In the genomic region with DNA sequence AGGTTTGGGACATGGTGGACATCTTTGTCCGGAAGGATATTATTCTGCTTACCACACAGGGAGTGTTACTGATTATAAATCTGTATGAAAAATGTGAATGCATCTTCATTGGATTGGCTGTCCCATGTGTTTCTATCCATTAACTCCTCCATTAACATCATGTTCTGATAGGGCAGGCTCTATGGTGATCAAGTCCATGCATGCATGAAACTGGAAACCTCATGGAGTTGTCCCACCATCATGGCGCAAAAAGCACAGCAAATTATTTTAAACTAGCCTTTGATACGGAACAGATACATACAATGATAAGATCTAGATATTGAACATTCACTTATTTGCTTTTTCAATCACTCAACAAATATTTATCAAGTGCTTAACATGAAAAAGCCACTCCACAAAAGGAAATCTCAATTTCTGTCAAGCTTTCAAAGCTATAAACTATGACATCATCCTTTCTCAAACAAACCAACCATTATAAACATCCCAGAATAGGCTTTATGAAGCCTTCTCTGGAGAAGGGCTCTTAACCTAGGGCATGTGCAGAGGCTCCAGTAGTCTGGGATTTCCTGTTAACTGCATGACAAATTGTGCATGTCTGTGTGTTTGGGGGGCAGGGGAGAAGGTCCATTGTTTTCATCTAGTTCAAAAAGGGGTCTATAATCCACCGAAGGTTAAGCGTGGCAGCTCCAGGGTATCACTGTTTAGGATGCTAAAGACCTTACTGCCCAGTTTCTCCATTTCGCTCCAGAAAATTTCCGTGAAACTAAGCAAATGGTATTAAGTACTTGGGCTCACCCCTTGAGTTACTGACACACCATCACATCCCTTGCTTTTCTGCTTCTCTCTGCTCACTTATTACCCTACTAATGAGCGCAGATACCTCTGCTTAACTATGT, we compare ENCODE assay signal across 18 cellular contexts. TPM values are rescaled to one million over a fixed set of nuclear protein-coding genes. Genes with fewer than 3 reads are reported as not detected.
DNase-seq lines count a peak whose midpoint lies in the region; ATAC-seq, FAIRE-seq and TF ChIP-seq lines count a peak whose summit lies in the region.
"Had no signal": no experiment of that assay in that cellular context is flagged by ENCODE, and none has a peak within 500 bp of the region (broad histone marks: within the 10 kb centered on the region; RNA-seq: fewer than 3 reads in every experiment).

No MANE protein-coding gene starts in this region.

- H3K27ac Mint-ChIP-seq in naive thymus-derived CD8-positive, alpha-beta T cell = no peak overlapping the region
- H3K27ac Mint-ChIP-seq: activated T-helper 2 cell treated with anti-CD3 and anti-CD28 coated beads, Interferon-gamma antibody, Interleukin-2, Interleukin-4, amounts not matched to agents 10 μg/mL and 5 μg/mL and 100 μg/mL, durations not matched to agents 14 hours and 24 hours and 36 hours; dendritic cell treated with granulocyte-macrophage colony-stimulating factor and Interleukin-4, amounts not matched to agents 40 ng/mL and 50 ng/mL, for 4 days had no signal

- TF ChIP-seq EP300 in HepG2 (IDR thresholded peaks at IDR 0.05; ENCODE audit: low read depth in 2 of 2, low read length in 2 of 2) (no peak), HepG2 (CRISPR knock-in tag; IDR thresholded peaks at IDR 0.05; ENCODE audit: borderline replicate concordance) (no peak)

- no peak overlapping the region for H4K12ac ChIP-seq in trophoblast cell (ENCODE audit: low read depth, low read length)

- no peaks in the 10 kb centered on the region for H3K4me1 Mint-ChIP-seq in naive thymus-derived CD8-positive, alpha-beta T cell

- no peak overlapping the region for H2BK5ac ChIP-seq in trophoblast cell (ENCODE audit: low read depth, low read length, poor library complexity)

- no peak overlapping the region for H4K91ac ChIP-seq in trophoblast cell (ENCODE audit: low read depth, low read length)

- no peak overlapping the region for H2BK120ac ChIP-seq in trophoblast cell (ENCODE audit: insufficient read depth, low read length, poor library complexity)

- H3K27me3 ChIP-seq in HepG2 (ENCODE audit: control insufficient read depth in 1 of 2, insufficient read depth in 2 of 2, low read length in 2 of 2) (no peaks in the 10 kb centered on the region), trophoblast cell (ENCODE audit: insufficient read depth, low read length) (no peaks in the 10 kb centered on the region)

- FAIRE-seq in HepG2 (lab: Jason Lieb, UNC) = no peak
- FAIRE-seq: TTC549 had no signal

- CTCF ChIA-PET in HepG2 (lab: Yijun Ruan, JAX; ENCODE audit: low intra/inter-chr PET ratio, low total read pairs) = no interaction called here

- peaks cover 0 to 18% (median 2%) of the 10 kb centered on the region in 5 donors for H3K27me3 Mint-ChIP-seq in naive thymus-derived CD8-positive, alpha-beta T cell
- H3K27me3 Mint-ChIP-seq: dendritic cell treated with granulocyte-macrophage colony-stimulating factor and Interleukin-4, amounts not matched to agents 40 ng/mL and 50 ng/mL, for 4 days had no signal

- no peak for TF ChIP-seq RAD21 in HepG2 (CRISPR knock-in tag; IDR thresholded peaks at IDR 0.05)

- no peak overlapping the region for H2BK12ac ChIP-seq in trophoblast cell (ENCODE audit: low read length)

- H3K79me2 ChIP-seq in HepG2 (ENCODE audit: insufficient read depth, low read length) (no peaks in the 10 kb centered on the region), trophoblast cell (ENCODE audit: control insufficient read depth, insufficient read depth, low read length, poor library complexity) (no peaks in the 10 kb centered on the region)
- H3K79me2 ChIP-seq: parathyroid adenoma had no signal

- H3K4me3 ChIP-seq in HepG2 (replicated peaks in 1 of 3; ENCODE audit: insufficient read depth in 1 of 3, low read depth in 2 of 3, low read length in 3 of 3) (no peak overlapping the region), trophoblast cell (ENCODE audit: low read depth, low read length) (no peak overlapping the region)

- intact Hi-C loops in HepG2 (cut with micrococcal nuclease; ENCODE audit: unreplicated experiment) = no loop called here

- POLR2A ChIA-PET in HepG2 (lab: Yijun Ruan, JAX) = no interaction called here
- POLR2A ChIA-PET in naive thymus-derived CD8-positive, alpha-beta T cell (lab: Charles Lee) = no interaction called here

- H3K14ac ChIP-seq in trophoblast cell (ENCODE audit: low read length) = no peak overlapping the region

- H3K36me3 ChIP-seq in HepG2 (replicated peaks in 1 of 2; ENCODE audit: control insufficient read depth in 1 of 2, insufficient read depth in 2 of 2, low read length in 2 of 2) = no peaks in the 10 kb centered on the region
- H3K36me3 ChIP-seq in trophoblast cell (ENCODE audit: control insufficient read depth in 1 of 2, insufficient read depth in 2 of 2, low read length in 2 of 2) = no peaks in the 10 kb centered on the region

- H4K20me1 ChIP-seq in HepG2 (ENCODE audit: insufficient read depth, low read length) = no peaks in the 10 kb centered on the region

- H3K9me3 ChIP-seq in HepG2 (ENCODE audit: low read length) (peaks cover 24% of the 10 kb centered on the region), trophoblast cell (ENCODE audit: insufficient read depth, low read depth, low read length) (no peaks in the 10 kb centered on the region)

- H2AK5ac ChIP-seq in trophoblast cell (ENCODE audit: low read length) = no peak overlapping the region

- no peaks in the 10 kb centered on the region for H3K79me1 ChIP-seq in trophoblast cell (ENCODE audit: low read length)

- no TSS peak for BruUV-seq in HepG2 (replicated peaks; lab: Mats Ljungman, UMichigan)

- no peak overlapping the region for H3K18ac ChIP-seq in trophoblast cell (ENCODE audit: low read length)

- in situ Hi-C loops in HepG2 (cut with HindIII; ENCODE audit: extremely low pct_ligation_motif_present, low pct_unique_long_range_greater_than_20kb) = no loop called here

- H3K23ac ChIP-seq in trophoblast cell (ENCODE audit: low read length) = no peak overlapping the region

- 56% methylated on average over 8 of the region's 8 CpGs for WGBS in HepG2 (ENCODE audit: low lambda C conversion rate)
- WGBS in trophoblast cell (ENCODE audit: extremely low coverage, insufficient coverage, insufficient read length) = no CpG with 5 or more reads among the region's 8 CpGs

- peaks cover 0 to 10% (median 2%) of the 10 kb centered on the region in 9 donors for H3K9me3 Mint-ChIP-seq in naive thymus-derived CD8-positive, alpha-beta T cell
- H3K9me3 Mint-ChIP-seq: dendritic cell treated with granulocyte-macrophage colony-stimulating factor and Interleukin-4, amounts not matched to agents 40 ng/mL and 50 ng/mL, for 4 days had no signal

- TF ChIP-seq CTCF in 22Rv1 (IDR thresholded peaks at IDR 0.05) = no peak
- no peak for TF ChIP-seq CTCF in HepG2 (CRISPR knock-in tag; IDR thresholded peaks at IDR 0.05)

- H3K27ac ChIP-seq in 22Rv1 (peak overlapping the region; percentile 55), HepG2 (ENCODE audit: extremely low read length, insufficient read depth, low read length) (no peak overlapping the region), trophoblast cell (ENCODE audit: low read depth, low read length) (no peak overlapping the region)
- H3K27ac ChIP-seq: parathyroid adenoma had no signal

- DNase-seq in HT1080 (ENCODE audit: low read depth) (peak; percentile 35), SHP77 (lab: John Stamatoyannopoulos, UW) (peak; percentile 63 to 69), HepG2 (ENCODE audit: low spot score) (no peak), KG1 (lab: John Stamatoyannopoulos, UW) (no peak), trophoblast cell (no peak)
- DNase-seq in stimulated activated naive CD4-positive, alpha-beta T cell (lab: John Stamatoyannopoulos, UW) = no peak
- no peak for DNase-seq in naive thymus-derived CD8-positive, alpha-beta T cell
- DNase-seq: activated CD4-positive, alpha-beta T cell treated with anti-CD3 and anti-CD28 coated beads, Interleukin-2, amount 50 U/mL, for 48 hours; amniotic stem cell; MM.1S; SIG-M5; substantia nigra had no signal

- H3K9ac ChIP-seq in HepG2 (ENCODE audit: insufficient read depth, low read depth, low read length) (no peak overlapping the region), trophoblast cell (ENCODE audit: low read length) (no peak overlapping the region)
- H3K9ac ChIP-seq: parathyroid adenoma had no signal

- no peak overlapping the region for H3K4ac ChIP-seq in trophoblast cell (ENCODE audit: low read depth, low read length)

- ATAC-seq in HepG2 = no peak
- ATAC-seq in naive thymus-derived CD8-positive, alpha-beta T cell = no peak
- ATAC-seq: HCT116 had no signal

- H3K4me2 ChIP-seq in HepG2 (ENCODE audit: low read depth, low read length) (no peak overlapping the region), trophoblast cell (ENCODE audit: low read length) (no peak overlapping the region)

- H3K4me3 Mint-ChIP-seq in naive thymus-derived CD8-positive, alpha-beta T cell = no peak overlapping the region
- H3K4me3 Mint-ChIP-seq: dendritic cell treated with granulocyte-macrophage colony-stimulating factor and Interleukin-4, amounts not matched to agents 40 ng/mL and 50 ng/mL, for 4 days had no signal

- peaks cover 0 to 5% (median 0%) of the 10 kb centered on the region in 3 donors for H3K36me3 Mint-ChIP-seq in naive thymus-derived CD8-positive, alpha-beta T cell

- no peak overlapping the region for H4K8ac ChIP-seq in trophoblast cell (ENCODE audit: low read depth, low read length)

- no peak for TF ChIP-seq POLR2A in HepG2 (IDR thresholded peaks at IDR 0.05; ENCODE audit: insufficient read depth in 1 of 2, low read depth in 2 of 2, low read length in 2 of 2)

- H3K4me1 ChIP-seq in HepG2 (ENCODE audit: insufficient read depth, low read length) (no peaks in the 10 kb centered on the region), trophoblast cell (ENCODE audit: control insufficient read depth in 1 of 2, insufficient read depth in 2 of 2, low read length in 2 of 2) (no peaks in the 10 kb centered on the region)
- H3K4me1 ChIP-seq: parathyroid adenoma had no signal

- H2AFZ ChIP-seq in HepG2 (ENCODE audit: low read length) (no peak overlapping the region), trophoblast cell (ENCODE audit: insufficient read depth, low read length, poor library complexity) (no peak overlapping the region)
- H2AFZ ChIP-seq: parathyroid adenoma had no signal

RNA-seq across cellular contexts. Expression of gene ADAMTS1, which starts 46.1 kb away (rescaled TPM):
- 0.07 TPM in 1 of 2 replicates, not detected in the other for total RNA-seq in HT1080 (2014; rRNA removed; shearing (Covaris generic))
- not detected in 2 replicates for polyA plus RNA-seq in HT1080 (2015; cell fraction: cytosol; rRNA removed)
- polyA plus RNA-seq in HT1080 (2015; cell fraction: nucleus; rRNA removed) = 0.10 TPM in 1 of 2 replicates, not detected in the other
- 0.02 TPM in 1 of 2 replicates, not detected in the other for total RNA-seq in HepG2 (2016; rRNA removed; fragmentation: Illumina TruSeq; extraction: Trizol)
- total RNA-seq in HepG2 (2016; cell fraction: cytosol; rRNA removed; fragmentation: Illumina TruSeq; extraction: Trizol; ENCODE audit: low read depth) = not detected in 2 replicates
- 0.15 TPM in 1 of 2 replicates, not detected in the other for total RNA-seq in HepG2 (2016; cell fraction: insoluble cytoplasmic fraction; rRNA removed; fragmentation: Illumina TruSeq; extraction: Trizol)
- 0.12 TPM in 1 of 2 replicates, not detected in the other for total RNA-seq in HepG2 (2016; cell fraction: membrane; rRNA removed; fragmentation: Illumina TruSeq; extraction: Trizol)
- 0.16 and 0.68 TPM in 2 replicates for total RNA-seq in HepG2 (2016; cell fraction: nucleus; rRNA removed; fragmentation: Illumina TruSeq; extraction: Trizol)
- polyA plus RNA-seq in HepG2 (2011; rRNA removed) = 0.11 and 0.34 TPM in 2 replicates
- 0.31 and 0.36 TPM in 2 replicates for polyA plus RNA-seq in HepG2 (2011; cell fraction: cytosol; rRNA removed)
- 1.0 and 1.2 TPM in 2 replicates for polyA plus RNA-seq in HepG2 (2011; cell fraction: nucleus; rRNA removed)
- polyA plus RNA-seq in HepG2 (2012) = 0.13 and 0.19 TPM in 2 replicates
- polyA plus RNA-seq in HepG2 (2016; cell fraction: cytosol; fragmentation: Illumina TruSeq; extraction: Trizol; ENCODE audit: low read depth) = not detected in 2 replicates
- polyA plus RNA-seq in HepG2 (2016; cell fraction: insoluble cytoplasmic fraction; fragmentation: Illumina TruSeq; extraction: Trizol; ENCODE audit: low read depth) = 0.04 TPM in 1 of 2 replicates, not detected in the other
- not detected in 2 replicates for polyA plus RNA-seq in HepG2 (2016; cell fraction: membrane; fragmentation: Illumina TruSeq; extraction: Trizol; ENCODE audit: low read depth)
- 0.16 TPM in 1 of 2 replicates, not detected in the other for polyA plus RNA-seq in HepG2 (2016; cell fraction: nucleus; fragmentation: Illumina TruSeq; extraction: Trizol; ENCODE audit: insufficient read depth, low read depth)
- polyA minus RNA-seq in HepG2 (2011; rRNA and poly(A)+ RNA removed; ENCODE audit: low replicate concordance) = 0.66 and 525 TPM in 2 replicates
- 9.5 and 10.6 TPM in 2 replicates for polyA minus RNA-seq in HepG2 (2011; cell fraction: cytosol; rRNA and poly(A)+ RNA removed)
- 3.1 and 4.2 TPM in 2 replicates for polyA minus RNA-seq in HepG2 (2011; cell fraction: nucleus; rRNA and poly(A)+ RNA removed)
- 189 and 201 TPM in 2 replicates for polyA plus RNA-seq in trophoblast cell (2013)
- not detected for total RNA-seq in naive thymus-derived CD8-positive, alpha-beta T cell
- polyA plus RNA-seq in naive thymus-derived CD8-positive, alpha-beta T cell = under 1 TPM; 0.09 to 0.45 (median 0.14) TPM

Comparison
In these comparisons a context has a peak if more than half of its experiments do, and no peak if none do; other contexts are left out.
1. DNase-seq: peak in HT1080 (single experiment) and SHP77 (2 of 2); none in HepG2 (single experiment), KG1 (single experiment), stimulated activated naive CD4-positive, alpha-beta T cell (0 of 6), trophoblast cell (0 of 2) and naive thymus-derived CD8-positive, alpha-beta T cell (0 of 10).